Comparison of ENCODE assay signal across 21 cellular contexts in genomic region chr16:4828567-4829320, GRCh38. TPM values are rescaled to one million over a fixed set of nuclear protein-coding genes. Genes with fewer than 3 reads are reported as not detected.
"Had no signal": no experiment of that assay in that cellular context is flagged by ENCODE, and none has a peak within 500 bp of the region (broad histone marks: within the 10 kb centered on the region; RNA-seq: fewer than 3 reads in every experiment).

No MANE protein-coding gene starts in this region.

- H3K4me1 ChIP-seq: body of pancreas had no signal

- H3K4me1 Mint-ChIP-seq: nephron progenitor cell had no signal

- H3K36me3 ChIP-seq: ovary had no signal

- ATAC-seq: activated T-helper 17 cell treated with anti-CD3 and anti-CD28 coated beads, Interleukin-2, amount 50 U/mL, for 72 hours; body of pancreas; left lobe of liver; stimulated activated naive B cell treated with anti-CD40 and anti-IgM and Interleukin-4, amounts not matched to agents 10 μg/mL and 1 μg/mL and 100 μg/mL, for 72 hours had no signal

- DNase-seq: activated CD4-positive, alpha-beta T cell treated with anti-CD3 and anti-CD28 coated beads, Interleukin-2, amount 10 ng/mL, durations not matched to agents 7 days and 5 days; activated CD4-positive, CD25-positive, alpha-beta regulatory T cell; activated CD8-positive, alpha-beta memory T cell treated with anti-CD3 and anti-CD28 coated beads for 24 hours; activated naive CD4-positive, alpha-beta T cell treated with anti-CD3 and anti-CD28 coated beads, Interleukin-2, amount 50 U/mL, for 16 hours; amniotic stem cell; cerebellar nuclear complex; dermis blood vessel endothelial cell; endodermal cell; erythroblast; nephron progenitor cell; ovary; spleen; stimulated activated CD4-positive, alpha-beta T cell treated with anti-CD3 and anti-CD28 coated beads, Interleukin-1b, Interleukin-23, amount 100 ng/mL, for 48 hours; stimulated activated naive B cell treated with anti-CD40 and anti-IgM and Interleukin-4, amounts not matched to agents 10 μg/mL and 1 μg/mL and 100 μg/mL, for 72 hours had no signal

- H3K4me3 ChIP-seq: body of pancreas, ovary, spleen had no signal

- H3K4me3 Mint-ChIP-seq: activated CD4-positive, alpha-beta T cell treated with anti-CD3 and anti-CD28 coated beads, Interleukin-2, amount 10 ng/mL, durations not matched to agents 7 days and 5 days; activated T-helper 17 cell treated with anti-CD3 and anti-CD28 coated beads, Interleukin-2, amount 50 U/mL, for 72 hours; endodermal cell; memory B cell; nephron progenitor cell; stimulated activated naive B cell treated with anti-CD40 and anti-IgM and Interleukin-4, amounts not matched to agents 10 μg/mL and 1 μg/mL and 100 μg/mL, for 72 hours; T-helper 1 cell treated with Interleukin-12 subunit alpha and Interleukin-12 subunit beta and Interleukin-4 antibody, amounts not matched to agents 30 μg/mL and 1 μg/mL, for 36 hours had no signal

- H3K27me3 ChIP-seq: body of pancreas, ovary, spleen had no signal

- H3K9me3 Mint-ChIP-seq: activated CD4-positive, alpha-beta T cell treated with anti-CD3 and anti-CD28 coated beads, Interleukin-2, amount 10 ng/mL, durations not matched to agents 7 days and 5 days; activated T-helper 17 cell treated with anti-CD3 and anti-CD28 coated beads, Interleukin-2, amount 50 U/mL, for 72 hours; endodermal cell; memory B cell; nephron progenitor cell; stimulated activated naive B cell treated with anti-CD40 and anti-IgM and Interleukin-4, amounts not matched to agents 10 μg/mL and 1 μg/mL and 100 μg/mL, for 72 hours; T-helper 1 cell treated with Interleukin-12 subunit alpha and Interleukin-12 subunit beta and Interleukin-4 antibody, amounts not matched to agents 30 μg/mL and 1 μg/mL, for 36 hours had no signal

- H3K27me3 Mint-ChIP-seq: activated CD4-positive, alpha-beta T cell treated with anti-CD3 and anti-CD28 coated beads, Interleukin-2, amount 10 ng/mL, durations not matched to agents 7 days and 5 days; activated T-helper 17 cell treated with anti-CD3 and anti-CD28 coated beads, Interleukin-2, amount 50 U/mL, for 72 hours; memory B cell; stimulated activated naive B cell treated with anti-CD40 and anti-IgM and Interleukin-4, amounts not matched to agents 10 μg/mL and 1 μg/mL and 100 μg/mL, for 72 hours had no signal

- H3K27ac ChIP-seq: body of pancreas, ovary, spleen had no signal

- H3K9me3 ChIP-seq: body of pancreas, ovary, spleen had no signal

- H3K27ac Mint-ChIP-seq: activated CD4-positive, alpha-beta T cell treated with anti-CD3 and anti-CD28 coated beads, Interleukin-2, amount 10 ng/mL, durations not matched to agents 7 days and 5 days; activated T-helper 17 cell treated with anti-CD3 and anti-CD28 coated beads, Interleukin-2, amount 50 U/mL, for 72 hours; endodermal cell; memory B cell; nephron progenitor cell; stimulated activated naive B cell treated with anti-CD40 and anti-IgM and Interleukin-4, amounts not matched to agents 10 μg/mL and 1 μg/mL and 100 μg/mL, for 72 hours; T-helper 1 cell treated with Interleukin-12 subunit alpha and Interleukin-12 subunit beta and Interleukin-4 antibody, amounts not matched to agents 30 μg/mL and 1 μg/mL, for 36 hours had no signal

RNA-seq across cellular contexts. Expression of gene SMIM22, which starts 33.6 kb away (rescaled TPM):
- total RNA-seq: activated CD4-positive, alpha-beta T cell treated with anti-CD3 and anti-CD28 coated beads, Interleukin-2, amount 10 ng/mL, durations not matched to agents 7 days and 5 days; activated T-helper 17 cell treated with anti-CD3 and anti-CD28 coated beads, Interleukin-2, amount 50 U/mL, for 72 hours; dermis blood vessel endothelial cell; endodermal cell; spleen; subcutaneous adipose tissue had no signal
- polyA plus RNA-seq: ovary, spleen had no signal

RNA-seq across cellular contexts. Expression of gene SEPTIN12, which starts 40.6 kb away (rescaled TPM):
- total RNA-seq: activated CD4-positive, alpha-beta T cell treated with anti-CD3 and anti-CD28 coated beads, Interleukin-2, amount 10 ng/mL, durations not matched to agents 7 days and 5 days; activated T-helper 17 cell treated with anti-CD3 and anti-CD28 coated beads, Interleukin-2, amount 50 U/mL, for 72 hours; body of pancreas; dermis blood vessel endothelial cell; left lobe of liver; spleen; subcutaneous adipose tissue; ureter had no signal
- polyA plus RNA-seq: ovary had no signal
